8 cellular contexts compared by ENCODE assay signal in the genomic region with DNA sequence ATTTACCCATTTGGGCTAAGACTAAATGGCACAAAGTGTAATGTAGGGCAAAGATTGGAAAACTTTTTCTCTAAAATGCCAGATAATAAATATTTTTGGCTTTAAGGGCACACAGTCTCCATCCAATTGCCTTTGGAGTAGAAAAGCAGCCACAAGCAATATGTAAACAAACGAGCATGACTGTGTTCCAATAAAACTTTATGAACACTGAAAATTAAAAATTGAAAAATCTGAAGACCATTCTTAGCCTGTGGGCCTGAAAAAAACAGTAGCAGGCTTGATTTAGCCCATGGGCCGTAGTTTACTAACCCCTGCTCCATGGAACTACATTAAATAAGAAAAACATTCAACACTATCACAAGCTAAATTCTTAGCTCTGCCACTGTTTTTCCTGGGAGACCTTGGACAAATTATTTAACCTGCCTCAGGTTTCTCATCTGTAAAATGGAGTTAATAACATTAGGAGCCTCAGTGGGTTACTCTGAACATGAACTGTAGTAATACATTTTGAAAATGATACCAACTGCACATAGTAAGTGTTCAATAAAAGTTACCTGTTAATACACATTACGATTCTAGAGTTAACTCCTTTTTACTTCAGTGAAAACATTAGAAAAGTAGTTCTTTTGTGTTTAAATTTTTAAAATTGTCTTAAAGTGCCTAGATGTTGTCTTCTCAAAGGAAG. TPM values are rescaled to one million over a fixed set of nuclear protein-coding genes. Genes with fewer than 3 reads are reported as not detected.
DNase-seq lines count a peak whose midpoint lies in the region; ATAC-seq, FAIRE-seq and TF ChIP-seq lines count a peak whose summit lies in the region.

No MANE protein-coding gene starts in this region.

- no peak for TF ChIP-seq EP300 in K562 (IDR thresholded peaks at IDR 0.05; ENCODE audit: low read length)

- DNase-seq in right cardiac atrium (no peak), left ventricle myocardium superior (no peak), K562 (ENCODE audit: extremely low read depth in 1 of 4, low spot score in 3 of 4) (no peak), NCI-H446 (lab: John Stamatoyannopoulos, UW) (no peak)
- DNase-seq in stimulated activated CD4-positive, alpha-beta T cell treated with anti-CD3 and anti-CD28 coated beads, Interleukin-15, amount 100 ng/mL, for 24 hours = no peak
- DNase-seq in activated CD4-positive, alpha-beta T cell treated with anti-CD3 and anti-CD28 coated beads for 48 hours = no peak

- in situ Hi-C loops in K562 (cut with MboI) = loop anchor here (25.0 kb wide), 1 partner anchor 1055 kb away; no protein-coding TSS in a partner anchor

- no peak for TF ChIP-seq POLR2A in K562 (conservative IDR thresholded peaks at IDR 0.05)

- peak overlapping the region; percentile 79; the same call in 1 of the 2 replicates for H2AFZ ChIP-seq in K562 (ENCODE audit: low read depth, low read length)

- WGBS in right cardiac atrium = 71% methylated on average over 3 of the region's 3 CpGs
- 0% methylated on average over 3 of the region's 3 CpGs for WGBS in K562 (ENCODE audit: insufficient coverage, low coverage, missing lambda C conversion rate)

- no peaks in the 10 kb centered on the region for H4K20me1 ChIP-seq in K562 (replicated peaks; ENCODE audit: control insufficient read depth, insufficient read depth, low read length)

- no peak overlapping the region for H3K4me2 ChIP-seq in K562 (ENCODE audit: insufficient read depth, low read length)

- no peaks in the 10 kb centered on the region for H3K79me2 ChIP-seq in K562 (ENCODE audit: control insufficient read depth, insufficient read depth, low read length)

- no TSS peak for BruUV-seq in K562 (replicated peaks; lab: Mats Ljungman, UMichigan)

- no peaks in the 10 kb centered on the region for H3K9me1 ChIP-seq in K562 (ENCODE audit: control insufficient read depth, insufficient read depth, low read length)

- CTCF ChIA-PET in K562 (lab: Yijun Ruan, JAX; ENCODE audit: low intra/inter-chr PET ratio) = interaction anchor here (0.6 kb wide), 1 partner anchor 58 kb away, joined by 3 read pairs; no protein-coding TSS in a partner anchor

- no peak overlapping the region for H3K27ac ChIP-seq in right cardiac atrium (ENCODE audit: low read length)
- H3K27ac ChIP-seq in K562 (ENCODE audit: extremely low read depth, low read depth, low read length) = no peak overlapping the region

- intact Hi-C loops in right cardiac atrium (cut with DNase I) = no loop called here
- intact Hi-C loops in left ventricle myocardium superior (cut with micrococcal nuclease) = no loop called here
- intact Hi-C loops in K562 (cut with micrococcal nuclease) = no loop called here

- TF ChIP-seq RAD21 in K562 (CRISPR knock-in tag; conservative IDR thresholded peaks at IDR 0.05 in 1 of 2, IDR thresholded peaks at IDR 0.05 in 1 of 2) = no peak

- FAIRE-seq in K562 (lab: Jason Lieb, UNC) = no peak

- no peaks in the 10 kb centered on the region for H3K9me3 ChIP-seq in right cardiac atrium (ENCODE audit: control insufficient read depth, low read length)
- no peaks in the 10 kb centered on the region for H3K9me3 ChIP-seq in K562 (replicated peaks; ENCODE audit: control insufficient read depth, insufficient read depth, low read depth, low read length)
- H3K9me3 ChIP-seq in mononuclear cell (ENCODE audit: low read depth, low read length) = no peaks in the 10 kb centered on the region

- H3K4me1 ChIP-seq in right cardiac atrium (ENCODE audit: control insufficient read depth, insufficient read depth, low read length) (no peaks in the 10 kb centered on the region), K562 (replicated peaks in 1 of 2; ENCODE audit: control insufficient read depth in 2 of 2, insufficient read depth in 2 of 2, low read length in 2 of 2) (peaks cover 0 to 4% of the 10 kb centered on the region in 2 experiments; a peak in 2 of 5 replicates), mononuclear cell (ENCODE audit: insufficient read depth, low read length) (peaks cover 26% of the 10 kb centered on the region)

- peak overlapping the region; percentile 85 for H3K4me3 ChIP-seq in right cardiac atrium (ENCODE audit: low read length)
- peak overlapping the region; percentile 55; the same call in 1 of the 2 replicates for H3K4me3 ChIP-seq in K562
- peak overlapping the region; percentile 94 for H3K4me3 ChIP-seq in mononuclear cell (ENCODE audit: low read length)

- POLR2A ChIA-PET in K562 (lab: Yijun Ruan, JAX) = interaction anchor here (0.9 to 1.3 kb wide), 2 partner anchors 9 to 10 kb away, joined by 3 read pairs; no protein-coding TSS in a partner anchor

- ATAC-seq in right cardiac atrium (no peak), left ventricle myocardium superior (no peak), K562 (no peak), GM21737 (IDR thresholded peaks at IDR 0.05; ENCODE audit: unreplicated experiment) (no peak)

- H3K36me3 ChIP-seq in K562 (ENCODE audit: control insufficient read depth, insufficient read depth, low read length) = no peaks in the 10 kb centered on the region

- H3K27me3 ChIP-seq in right cardiac atrium (ENCODE audit: control insufficient read depth, insufficient read depth) (no peaks in the 10 kb centered on the region), K562 (ENCODE audit: control insufficient read depth in 2 of 2, insufficient read depth in 2 of 2, low read length in 2 of 2) (no peaks in the 10 kb centered on the region), mononuclear cell (ENCODE audit: insufficient read depth, low read length) (no peaks in the 10 kb centered on the region)

- no peak for TF ChIP-seq CTCF in K562 (IDR thresholded peaks at IDR 0.05 in 2 of 3, conservative IDR thresholded peaks at IDR 0.05 in 1 of 3; ENCODE audit: insufficient read depth in 2 of 3, low read depth in 1 of 3, low read length in 3 of 3)

- no peak overlapping the region for H3K9ac ChIP-seq in K562 (ENCODE audit: insufficient read depth in 1 of 2, low read depth in 2 of 2, low read length in 2 of 2)

TF ChIP-seq in K562, 482 proteins besides CTCF, POLR2A, EP300 and RAD21 (continues in another document):
- TF ChIP-seq DIDO1 (tag; IDR thresholded peaks at IDR 0.05; ENCODE audit: low read depth) (no peak), RBM25 (IDR thresholded peaks at IDR 0.05; ENCODE audit: low read depth, low read length, severe bottlenecking) (peak; percentile 14), DACH1 (IDR thresholded peaks at IDR 0.05; ENCODE audit: partially characterized antibody) (no peak), MECOM (CRISPR knock-in tag; IDR thresholded peaks at IDR 0.05) (no peak), ZNF197 (CRISPR knock-in tag; IDR thresholded peaks at IDR 0.05; ENCODE audit: low read depth) (no peak), NFRKB (IDR thresholded peaks at IDR 0.05; ENCODE audit: low read depth) (no peak)

RNA-seq across cellular contexts. Expression of gene IFIH1, which starts 1.3 kb away (rescaled TPM):
- 10 to 100 TPM in 2 of 4 donors, 1 to 10 TPM in 2; 8.1 to 11.8 (median 10.0) TPM for total RNA-seq in right cardiac atrium
- 6.6 TPM for polyA plus RNA-seq in right cardiac atrium
- 5.9 TPM for total RNA-seq in left ventricle myocardium superior
- 0.32 TPM in 2 replicates for total RNA-seq in K562 (2011; cell fraction: chromatin; rRNA removed; ENCODE audit: low replicate concordance)
- total RNA-seq in K562 (2011; cell fraction: nucleolus; rRNA removed) = 0.33 TPM in 1 of 2 replicates, not detected in the other
- total RNA-seq in K562 (2011; cell fraction: nucleoplasm; rRNA removed) = 0.44 TPM in 1 of 2 replicates, not detected in the other
- total RNA-seq in K562 (2014; rRNA removed) = 0.50 and 0.61 TPM in 2 replicates
- 0.51 and 0.69 TPM in 2 replicates for total RNA-seq in K562 (2014; rRNA removed; fragmentation: Illumina TruSeq; extraction: Trizol)
- 0.64 and 0.94 TPM in 2 replicates for total RNA-seq in K562 (2015; rRNA removed; fragmentation: Illumina TruSeq; extraction: Trizol)
- 0.91 and 1.1 TPM in 2 replicates for total RNA-seq in K562 (2021)
- 0.07 and 0.15 TPM in 2 replicates for polyA plus RNA-seq in K562 (2011; rRNA removed)
- polyA plus RNA-seq in K562 (2011; cell fraction: cytosol; rRNA removed) = 0.16 TPM in 1 of 2 replicates, not detected in the other
- 0.15 and 0.26 TPM in 2 replicates for polyA plus RNA-seq in K562 (2011; cell fraction: nucleus; rRNA removed)
- 0.95 and 2.7 TPM in 2 replicates for polyA plus RNA-seq in K562 (2012)
- 0.54 and 1.2 TPM in 2 replicates for polyA plus RNA-seq in K562 (2014; fragmentation: Illumina TruSeq; extraction: Trizol)
- under 1 TPM in 1 of 2 experiments, not detected in 1; 0.29 TPM for polyA plus RNA-seq in K562 (2014; fragmentation: Nextera tagmentation; extraction: Ambion mirVana)
- polyA plus RNA-seq in K562 (2014; rRNA removed) = 0.12 and 0.28 TPM in 2 replicates
- 0.12 and 0.28 TPM in 2 replicates for polyA minus RNA-seq in K562 (2011; rRNA and poly(A)+ RNA removed)
- polyA minus RNA-seq in K562 (2011; cell fraction: cytosol; rRNA and poly(A)+ RNA removed) = not detected in 2 replicates
- polyA minus RNA-seq in K562 (2011; cell fraction: nucleus; rRNA and poly(A)+ RNA removed) = 0.27 and 0.33 TPM in 2 replicates
- 78.0 TPM for total RNA-seq in mononuclear cell

RNA-seq across cellular contexts. Expression of gene GCA, which starts 26.7 kb away (rescaled TPM):
- total RNA-seq in right cardiac atrium (10 to 100 TPM in 3 of 4 donors, 1 to 10 TPM in 1; 9.9 to 13.7 (median 13.2) TPM), left ventricle myocardium superior (9.5 TPM), K562 (2014; rRNA removed) (0.49 TPM in 1 of 2 replicates, not detected in the other), K562 (2014; rRNA removed; fragmentation: Illumina TruSeq; extraction: Trizol) (0.36 and 0.61 TPM in 2 replicates), K562 (2015; rRNA removed; fragmentation: Illumina TruSeq; extraction: Trizol) (0.45 and 0.65 TPM in 2 replicates), K562 (2021) (0.38 and 0.42 TPM in 2 replicates), mononuclear cell (18.2 TPM)
- polyA plus RNA-seq in right cardiac atrium (7.7 TPM), K562 (2011; rRNA removed) (0.49 TPM in 1 of 2 replicates, not detected in the other), K562 (2014; fragmentation: Illumina TruSeq; extraction: Trizol) (0.19 and 0.25 TPM in 2 replicates), K562 (2014; fragmentation: Nextera tagmentation; extraction: Ambion mirVana) (under 1 TPM; 0.39 to 0.79 TPM), K562 (2014; rRNA removed) (0.24 and 0.30 TPM in 2 replicates)
- not detected in 2 replicates for total RNA-seq in K562 (2011; cell fraction: chromatin; rRNA removed; ENCODE audit: low replicate concordance)
- not detected in 2 replicates for total RNA-seq in K562 (2011; cell fraction: nucleolus; rRNA removed)
- total RNA-seq in K562 (2011; cell fraction: nucleoplasm; rRNA removed) = not detected in 2 replicates
- not detected in 2 replicates for polyA plus RNA-seq in K562 (2011; cell fraction: cytosol; rRNA removed)
- polyA plus RNA-seq in K562 (2011; cell fraction: nucleus; rRNA removed) = 0.34 TPM in 1 of 2 replicates, not detected in the other
- polyA plus RNA-seq in K562 (2012) = 0.33 and 0.73 TPM in 2 replicates
- not detected in 2 replicates for polyA minus RNA-seq in K562 (2011; rRNA and poly(A)+ RNA removed)
- polyA minus RNA-seq in K562 (2011; cell fraction: cytosol; rRNA and poly(A)+ RNA removed) = not detected in 2 replicates
- polyA minus RNA-seq in K562 (2011; cell fraction: nucleus; rRNA and poly(A)+ RNA removed) = not detected in 2 replicates
